1 cellular context compared by ENCODE assay signal in genomic region chr9:123364241-123364824, GRCh38.
TF ChIP-seq lines count a peak whose summit lies in the region.

No MANE protein-coding gene starts in this region.

TF ChIP-seq in H1, 55 proteins besides CTCF, POLR2A, EP300 and RAD21 (continued from another document):
- TF ChIP-seq SIRT6 (IDR thresholded peaks at IDR 0.05; ENCODE audit: low read length): no peak
- TF ChIP-seq SUZ12 (IDR thresholded peaks at IDR 0.05; ENCODE audit: low read length): no peak
- TF ChIP-seq MAX (IDR thresholded peaks at IDR 0.05): no peak
- no peak for TF ChIP-seq MAFK (IDR thresholded peaks at IDR 0.05; ENCODE audit: low read depth, low read length)
- TF ChIP-seq CBX5 (IDR thresholded peaks at IDR 0.05; ENCODE audit: low read depth, low read length): no peak
